In the genomic region with DNA sequence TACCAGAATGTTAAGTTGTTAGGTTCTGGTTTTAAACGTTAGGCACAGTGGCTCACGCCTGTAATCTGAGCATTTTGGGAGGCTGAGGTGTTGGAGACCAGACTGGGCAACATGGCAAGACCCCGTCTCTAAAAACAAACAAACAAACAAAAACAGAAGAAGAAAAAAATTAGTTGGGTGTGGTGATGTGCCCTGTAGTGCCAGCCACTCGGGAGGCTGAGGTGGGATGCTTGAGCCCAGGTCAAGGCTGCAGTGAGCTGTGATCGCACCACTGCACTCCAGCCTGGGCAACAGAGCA, we compare ENCODE assay signal across 22 cellular contexts. TPM values are rescaled to one million over a fixed set of nuclear protein-coding genes. Genes with fewer than 3 reads are reported as not detected.
DNase-seq lines count a peak whose midpoint lies in the region; ATAC-seq, FAIRE-seq and TF ChIP-seq lines count a peak whose summit lies in the region.
"Had no signal": no experiment of that assay in that cellular context is flagged by ENCODE, and none has a peak within 500 bp of the region (broad histone marks: within the 10 kb centered on the region; RNA-seq: fewer than 3 reads in every experiment).

No MANE protein-coding gene starts in this region.

- no peak for FAIRE-seq in frontal cortex (lab: Jason Lieb, UNC)
- FAIRE-seq: GM12891, GM18507 had no signal

- H3K4me3 ChIP-seq in CD8-positive, alpha-beta T cell (ENCODE audit: low read depth, low read length), result no peak overlapping the region
- H3K4me3 ChIP-seq in naive thymus-derived CD4-positive, alpha-beta T cell (ENCODE audit: low read length), result no peak overlapping the region

- peak overlapping the region; percentile 19 for H3K27ac Mint-ChIP-seq in activated CD8-positive, alpha-beta T cell treated with anti-CD3 and anti-CD28 coated beads for 36 hours
- H3K27ac Mint-ChIP-seq in activated CD8-positive, alpha-beta T cell treated with anti-CD3 and anti-CD28 coated beads, Interleukin-2, amount 10 ng/mL, durations not matched to agents 7 days and 5 days, result no peak overlapping the region
- H3K27ac Mint-ChIP-seq in CD8-positive, alpha-beta T cell, result peak overlapping the region; percentile 89
- H3K27ac Mint-ChIP-seq in activated naive CD8-positive, alpha-beta T cell treated with anti-CD3 and anti-CD28 coated beads, Interleukin-2, amount 10 ng/mL, durations not matched to agents 7 days and 5 days, result peak overlapping the region; percentile 1
- H3K27ac Mint-ChIP-seq in naive thymus-derived CD4-positive, alpha-beta T cell, result peak overlapping the region in 5 of 9 donors; percentile 13 to 95 (median 78)

- H3K9me3 Mint-ChIP-seq in activated CD8-positive, alpha-beta T cell treated with anti-CD3 and anti-CD28 coated beads for 36 hours, result no peaks in the 10 kb centered on the region
- no peaks in the 10 kb centered on the region for H3K9me3 Mint-ChIP-seq in activated CD8-positive, alpha-beta T cell treated with anti-CD3 and anti-CD28 coated beads, Interleukin-2, amount 10 ng/mL, durations not matched to agents 7 days and 5 days (ENCODE audit: insufficient read depth)
- H3K9me3 Mint-ChIP-seq in CD8-positive, alpha-beta T cell, result no peaks in the 10 kb centered on the region
- no peaks in the 10 kb centered on the region for H3K9me3 Mint-ChIP-seq in activated naive CD8-positive, alpha-beta T cell treated with anti-CD3 and anti-CD28 coated beads, Interleukin-2, amount 10 ng/mL, durations not matched to agents 7 days and 5 days
- no peaks in the 10 kb centered on the region for H3K9me3 Mint-ChIP-seq in naive thymus-derived CD4-positive, alpha-beta T cell

- no peak for TF ChIP-seq CTCF in activated CD8-positive, alpha-beta T cell treated with anti-CD3 and anti-CD28 coated beads for 36 hours (IDR thresholded peaks at IDR 0.05)
- no peak for TF ChIP-seq CTCF in CD8-positive, alpha-beta T cell (IDR thresholded peaks at IDR 0.05)

- H3K4me1 ChIP-seq in CD8-positive, alpha-beta T cell (ENCODE audit: insufficient read depth, low read length), result peaks cover 75% of the 10 kb centered on the region
- peaks cover 30 to 37% of the 10 kb centered on the region in 2 donors for H3K4me1 ChIP-seq in naive thymus-derived CD4-positive, alpha-beta T cell (ENCODE audit: control insufficient read depth in 2 of 2, insufficient read depth in 2 of 2, low read length in 2 of 2)

- ATAC-seq in activated CD8-positive, alpha-beta T cell treated with anti-CD3 and anti-CD28 coated beads for 36 hours, result no peak
- ATAC-seq in activated CD8-positive, alpha-beta T cell treated with anti-CD3 and anti-CD28 coated beads, Interleukin-2, amount 10 ng/mL, durations not matched to agents 7 days and 5 days, result no peak
- ATAC-seq in CD8-positive, alpha-beta T cell, result no peak
- ATAC-seq in activated naive CD8-positive, alpha-beta T cell treated with anti-CD3 and anti-CD28 coated beads, Interleukin-2, amount 10 ng/mL, durations not matched to agents 7 days and 5 days (ENCODE audit: low read depth), result no peak
- no peak for ATAC-seq in naive thymus-derived CD4-positive, alpha-beta T cell
- no peak for ATAC-seq in GM18907 (IDR thresholded peaks at IDR 0.05; ENCODE audit: unreplicated experiment)
- no peak for ATAC-seq in Right ventricle myocardium inferior
- ATAC-seq: Panc1 had no signal

- no peak overlapping the region for H3K27ac ChIP-seq in CD8-positive, alpha-beta T cell (ENCODE audit: low read depth, low read length)
- no peak overlapping the region for H3K27ac ChIP-seq in naive thymus-derived CD4-positive, alpha-beta T cell (ENCODE audit: low read depth, low read length)
- H3K27ac ChIP-seq: KMS-11 had no signal

- intact Hi-C loops in activated CD8-positive, alpha-beta T cell treated with anti-CD3 and anti-CD28 coated beads for 36 hours (cut with micrococcal nuclease), result no loop called here
- intact Hi-C loops in CD8-positive, alpha-beta T cell (cut with DNase I, micrococcal nuclease), result loop anchor here in 1 of 2 experiments (2.0 kb wide), 1 partner anchor 27 kb away; no protein-coding TSS in a partner anchor
- intact Hi-C loops in naive thymus-derived CD4-positive, alpha-beta T cell (cut with micrococcal nuclease), result no loop called here
- intact Hi-C loops in Right ventricle myocardium inferior (cut with DNase I), result no loop called here

- peaks cover 44% of the 10 kb centered on the region for H3K4me1 Mint-ChIP-seq in activated CD8-positive, alpha-beta T cell treated with anti-CD3 and anti-CD28 coated beads for 36 hours (ENCODE audit: low read depth)
- H3K4me1 Mint-ChIP-seq in activated CD8-positive, alpha-beta T cell treated with anti-CD3 and anti-CD28 coated beads, Interleukin-2, amount 10 ng/mL, durations not matched to agents 7 days and 5 days (ENCODE audit: low read depth), result peaks cover 25% of the 10 kb centered on the region
- peaks cover 32% of the 10 kb centered on the region for H3K4me1 Mint-ChIP-seq in CD8-positive, alpha-beta T cell (ENCODE audit: low read depth)
- peaks cover 9% of the 10 kb centered on the region for H3K4me1 Mint-ChIP-seq in activated naive CD8-positive, alpha-beta T cell treated with anti-CD3 and anti-CD28 coated beads, Interleukin-2, amount 10 ng/mL, durations not matched to agents 7 days and 5 days
- H3K4me1 Mint-ChIP-seq in naive thymus-derived CD4-positive, alpha-beta T cell, result peaks cover 6 to 53% (median 41%) of the 10 kb centered on the region in 7 donors

- H3K4me3 Mint-ChIP-seq in activated CD8-positive, alpha-beta T cell treated with anti-CD3 and anti-CD28 coated beads for 36 hours, result no peak overlapping the region
- no peak overlapping the region for H3K4me3 Mint-ChIP-seq in activated CD8-positive, alpha-beta T cell treated with anti-CD3 and anti-CD28 coated beads, Interleukin-2, amount 10 ng/mL, durations not matched to agents 7 days and 5 days
- no peak overlapping the region for H3K4me3 Mint-ChIP-seq in CD8-positive, alpha-beta T cell
- no peak overlapping the region for H3K4me3 Mint-ChIP-seq in activated naive CD8-positive, alpha-beta T cell treated with anti-CD3 and anti-CD28 coated beads, Interleukin-2, amount 10 ng/mL, durations not matched to agents 7 days and 5 days
- H3K4me3 Mint-ChIP-seq in naive thymus-derived CD4-positive, alpha-beta T cell, result peak overlapping the region in 2 of 10 donors; percentile 13 to 30

- no peaks in the 10 kb centered on the region for H3K9me3 ChIP-seq in CD8-positive, alpha-beta T cell (ENCODE audit: low read length)
- no peaks in the 10 kb centered on the region for H3K9me3 ChIP-seq in naive thymus-derived CD4-positive, alpha-beta T cell (ENCODE audit: control insufficient read depth in 2 of 3, low read length in 3 of 3)
- H3K9me3 ChIP-seq: BE2C had no signal

- H3K27me3 Mint-ChIP-seq in activated CD8-positive, alpha-beta T cell treated with anti-CD3 and anti-CD28 coated beads for 36 hours, result no peaks in the 10 kb centered on the region
- H3K27me3 Mint-ChIP-seq in activated CD8-positive, alpha-beta T cell treated with anti-CD3 and anti-CD28 coated beads, Interleukin-2, amount 10 ng/mL, durations not matched to agents 7 days and 5 days (ENCODE audit: low read depth), result no peaks in the 10 kb centered on the region
- no peaks in the 10 kb centered on the region for H3K27me3 Mint-ChIP-seq in CD8-positive, alpha-beta T cell (ENCODE audit: low read depth)
- H3K27me3 Mint-ChIP-seq in activated naive CD8-positive, alpha-beta T cell treated with anti-CD3 and anti-CD28 coated beads, Interleukin-2, amount 10 ng/mL, durations not matched to agents 7 days and 5 days, result no peaks in the 10 kb centered on the region
- no peaks in the 10 kb centered on the region for H3K27me3 Mint-ChIP-seq in naive thymus-derived CD4-positive, alpha-beta T cell

- POLR2A ChIA-PET in activated CD8-positive, alpha-beta T cell treated with anti-CD3 and anti-CD28 coated beads for 36 hours (lab: Charles Lee), result interaction anchor here (0.9 to 1.1 kb wide), 2 partner anchors 20 to 27 kb away, joined by 3 read pairs; no protein-coding TSS in a partner anchor
- POLR2A ChIA-PET in activated CD8-positive, alpha-beta T cell treated with anti-CD3 and anti-CD28 coated beads, Interleukin-2, amount 10 ng/mL, durations not matched to agents 7 days and 5 days (lab: Charles Lee), result no interaction called here
- POLR2A ChIA-PET in CD8-positive, alpha-beta T cell (lab: Charles Lee), result no interaction called here
- POLR2A ChIA-PET in activated naive CD8-positive, alpha-beta T cell treated with anti-CD3 and anti-CD28 coated beads, Interleukin-2, amount 10 ng/mL, durations not matched to agents 7 days and 5 days (lab: Charles Lee), result no interaction called here
- POLR2A ChIA-PET in naive thymus-derived CD4-positive, alpha-beta T cell (lab: Charles Lee), result interaction anchor here (0.9 to 1.6 kb wide), 2 partner anchors 14 to 31 kb away, joined by 4 read pairs; no protein-coding TSS in a partner anchor

- CTCF ChIA-PET in activated CD8-positive, alpha-beta T cell treated with anti-CD3 and anti-CD28 coated beads for 36 hours (lab: Charles Lee), result interaction anchor here (1.1 to 1.9 kb wide), 2 partner anchors 12 to 44 kb away, joined by 3 to 7 read pairs; no protein-coding TSS in a partner anchor
- CTCF ChIA-PET in activated CD8-positive, alpha-beta T cell treated with anti-CD3 and anti-CD28 coated beads, Interleukin-2, amount 10 ng/mL, durations not matched to agents 7 days and 5 days (lab: Charles Lee), result interaction anchor here (1.2 kb wide), 1 partner anchor 43 kb away, joined by 3 read pairs; no protein-coding TSS in a partner anchor
- CTCF ChIA-PET in CD8-positive, alpha-beta T cell (lab: Charles Lee), result interaction anchor here (1.0 to 1.3 kb wide), 2 partner anchors 10 to 87 kb away, joined by 3 to 6 read pairs; no protein-coding TSS in a partner anchor
- CTCF ChIA-PET in naive thymus-derived CD4-positive, alpha-beta T cell (lab: Charles Lee), result interaction anchor here (0.7 to 0.9 kb wide), 2 partner anchors 43 to 419 kb away, joined by 3 read pairs; no protein-coding TSS in a partner anchor

- H3K36me3 Mint-ChIP-seq in activated CD8-positive, alpha-beta T cell treated with anti-CD3 and anti-CD28 coated beads for 36 hours (ENCODE audit: low read depth), result no peaks in the 10 kb centered on the region
- no peaks in the 10 kb centered on the region for H3K36me3 Mint-ChIP-seq in activated CD8-positive, alpha-beta T cell treated with anti-CD3 and anti-CD28 coated beads, Interleukin-2, amount 10 ng/mL, durations not matched to agents 7 days and 5 days (ENCODE audit: low read depth)
- H3K36me3 Mint-ChIP-seq in CD8-positive, alpha-beta T cell, result peaks cover 14% of the 10 kb centered on the region
- H3K36me3 Mint-ChIP-seq in activated naive CD8-positive, alpha-beta T cell treated with anti-CD3 and anti-CD28 coated beads, Interleukin-2, amount 10 ng/mL, durations not matched to agents 7 days and 5 days, result no peaks in the 10 kb centered on the region
- H3K36me3 Mint-ChIP-seq in naive thymus-derived CD4-positive, alpha-beta T cell, result peaks cover 0 to 14% (median 0%) of the 10 kb centered on the region in 5 donors

- no peaks in the 10 kb centered on the region for H3K27me3 ChIP-seq in CD8-positive, alpha-beta T cell (ENCODE audit: insufficient read depth, low read length)
- no peaks in the 10 kb centered on the region for H3K27me3 ChIP-seq in naive thymus-derived CD4-positive, alpha-beta T cell (ENCODE audit: control insufficient read depth in 2 of 2, insufficient read depth in 2 of 2, low read length in 2 of 2)
- H3K27me3 ChIP-seq: BE2C had no signal

- H3K36me3 ChIP-seq in CD8-positive, alpha-beta T cell (ENCODE audit: insufficient read depth, low read length), result no peaks in the 10 kb centered on the region
- H3K36me3 ChIP-seq in naive thymus-derived CD4-positive, alpha-beta T cell (ENCODE audit: control insufficient read depth in 2 of 3, insufficient read depth in 3 of 3, low read length in 3 of 3), result peaks cover 0 to 6% (median 5%) of the 10 kb centered on the region in 3 experiments
- H3K36me3 ChIP-seq: BE2C had no signal

- DNase-seq in activated CD8-positive, alpha-beta T cell treated with anti-CD3 and anti-CD28 coated beads for 36 hours, result no peak
- no peak for DNase-seq in activated CD8-positive, alpha-beta T cell treated with anti-CD3 and anti-CD28 coated beads, Interleukin-2, amount 10 ng/mL, durations not matched to agents 7 days and 5 days
- no peak for DNase-seq in CD8-positive, alpha-beta T cell
- DNase-seq in activated naive CD8-positive, alpha-beta T cell treated with anti-CD3 and anti-CD28 coated beads, Interleukin-2, amount 10 ng/mL, durations not matched to agents 7 days and 5 days, result no peak
- no peak for DNase-seq in naive thymus-derived CD4-positive, alpha-beta T cell
- no peak for DNase-seq in frontal cortex (ENCODE audit: low spot score in 2 of 2)
- DNase-seq in Right ventricle myocardium inferior (ENCODE audit: missing footprints), result no peak
- DNase-seq: 8988T, BE2C, DMS 273 treated with DMSO at 0.1 percent for 48 hours, GF-D8, GOT3, NCI-H1092, NCI-H1694, NCI-H2107, NCI-H2227 treated with DMSO at 0.1 percent for 48 hours, NCI-H524 treated with DMSO at 0.1 percent for 48 hours had no signal

RNA-seq across cellular contexts. Expression of a gene that starts 19.4 kb away (rescaled TPM):
- total RNA-seq in activated CD8-positive, alpha-beta T cell treated with anti-CD3 and anti-CD28 coated beads for 36 hours, result 10 to 100 TPM; 23.3 to 23.9 TPM
- total RNA-seq in activated CD8-positive, alpha-beta T cell treated with anti-CD3 and anti-CD28 coated beads, Interleukin-2, amount 10 ng/mL, durations not matched to agents 7 days and 5 days, result 10 to 100 TPM; 22.2 to 24.5 TPM
- total RNA-seq in CD8-positive, alpha-beta T cell, result 10 to 100 TPM; 39.1 to 39.7 TPM
- total RNA-seq in activated naive CD8-positive, alpha-beta T cell treated with anti-CD3 and anti-CD28 coated beads, Interleukin-2, amount 10 ng/mL, durations not matched to agents 7 days and 5 days, result 10 to 100 TPM; 39.1 to 41.1 TPM
- 10 to 100 TPM; 29.4 to 81.9 (median 74.6) TPM for total RNA-seq in naive thymus-derived CD4-positive, alpha-beta T cell
- 10 to 100 TPM; 17.3 to 23.5 TPM for polyA plus RNA-seq in naive thymus-derived CD4-positive, alpha-beta T cell
- total RNA-seq in frontal cortex, result 13.0 TPM
- total RNA-seq in Right ventricle myocardium inferior, result 4.3 TPM

Comparison
In these comparisons a context has a peak if more than half of its experiments do, and no peak if none do; other contexts are left out.
1. POLR2A ChIA-PET loops: an anchor here in activated CD8-positive, alpha-beta T cell treated with anti-CD3 and anti-CD28 coated beads for 36 hours (0.9 to 1.1 kb wide) and naive thymus-derived CD4-positive, alpha-beta T cell (0.9 to 1.6 kb wide); none called in activated CD8-positive, alpha-beta T cell treated with anti-CD3 and anti-CD28 coated beads, Interleukin-2, amount 10 ng/mL, durations not matched to agents 7 days and 5 days, CD8-positive, alpha-beta T cell and activated naive CD8-positive, alpha-beta T cell treated with anti-CD3 and anti-CD28 coated beads, Interleukin-2, amount 10 ng/mL, durations not matched to agents 7 days and 5 days.